Comparison of ENCODE assay signal across 17 cellular contexts in genomic region chr5:9173281-9174048, GRCh38.
A peak's percentile ranks its signal among the peaks of the same experiment; 100 is the strongest.
DNase-seq lines count a peak whose midpoint lies in the region; ATAC-seq lines count a peak whose summit lies in the region.
"Had no signal": no experiment of that assay in that cellular context is flagged by ENCODE, and none has a peak within 500 bp of the region (broad histone marks: within the 10 kb centered on the region; RNA-seq: fewer than 3 reads in every experiment).

No MANE protein-coding gene starts in this region.

- in situ Hi-C loops in SK-MEL-5 (cut with HindIII; ENCODE audit: low pct_unique_long_range_greater_than_20kb, low sequenced_read_pairs), result no loop called here

- WGBS in trophoblast cell (ENCODE audit: extremely low coverage, insufficient coverage, insufficient read length), result no CpG with 5 or more reads among the region's 3 CpGs

- no peak overlapping the region for H3K4me3 ChIP-seq in trophoblast cell (ENCODE audit: low read depth, low read length)
- H3K4me3 ChIP-seq: BLaER1, left lung, SJSA1, uterus had no signal

- no peak overlapping the region for H3K18ac ChIP-seq in trophoblast cell (ENCODE audit: low read length)

- H3K9ac ChIP-seq in trophoblast cell (ENCODE audit: low read length), result no peak overlapping the region
- H3K9ac ChIP-seq: BLaER1 had no signal

- no peak overlapping the region for H4K8ac ChIP-seq in trophoblast cell (ENCODE audit: low read depth, low read length)

- H3K14ac ChIP-seq in trophoblast cell (ENCODE audit: low read length), result no peak overlapping the region

- no peak overlapping the region for H2AFZ ChIP-seq in trophoblast cell (ENCODE audit: insufficient read depth, low read length, poor library complexity)

- H3K4me2 ChIP-seq in trophoblast cell (ENCODE audit: low read length), result no peak overlapping the region
- H3K4me2 ChIP-seq: BLaER1 had no signal

- H3K79me1 ChIP-seq in trophoblast cell (ENCODE audit: low read length), result no peaks in the 10 kb centered on the region

- H3K36me3 ChIP-seq in trophoblast cell (ENCODE audit: control insufficient read depth in 1 of 2, insufficient read depth in 2 of 2, low read length in 2 of 2), result peaks cover 10 to 34% of the 10 kb centered on the region in 2 experiments
- H3K36me3 ChIP-seq: BLaER1, left lung, uterus had no signal

- no peak overlapping the region for H2BK12ac ChIP-seq in trophoblast cell (ENCODE audit: low read length)

- no peak overlapping the region for H3K27ac ChIP-seq in trophoblast cell (ENCODE audit: low read depth, low read length)
- H3K27ac ChIP-seq: BLaER1, left lung, SJSA1, uterus had no signal

- no peak overlapping the region for H2BK5ac ChIP-seq in trophoblast cell (ENCODE audit: low read depth, low read length, poor library complexity)

- no peak overlapping the region for H2AK5ac ChIP-seq in trophoblast cell (ENCODE audit: low read length)

- H4K91ac ChIP-seq in trophoblast cell (ENCODE audit: low read depth, low read length), result no peak overlapping the region

- no peak overlapping the region for H4K12ac ChIP-seq in trophoblast cell (ENCODE audit: low read depth, low read length)

- no peak for ATAC-seq in GM18873 (IDR thresholded peaks at IDR 0.05; ENCODE audit: low FRiP score, unreplicated experiment)
- ATAC-seq: activated naive CD4-positive, alpha-beta T cell treated with anti-CD3 and anti-CD28 coated beads, Interleukin-2, amount 50 U/mL, for 72 hours; left lung had no signal

- H3K4ac ChIP-seq in trophoblast cell (ENCODE audit: low read depth, low read length), result no peak overlapping the region

- H3K9me3 ChIP-seq in trophoblast cell (ENCODE audit: insufficient read depth, low read depth, low read length), result peaks cover 5% of the 10 kb centered on the region
- H3K9me3 ChIP-seq: SJSA1, uterus had no signal

- no peak overlapping the region for H2BK120ac ChIP-seq in trophoblast cell (ENCODE audit: insufficient read depth, low read length, poor library complexity)

- no peaks in the 10 kb centered on the region for H3K79me2 ChIP-seq in trophoblast cell (ENCODE audit: control insufficient read depth, insufficient read depth, low read length, poor library complexity)

- DNase-seq in ELR (ENCODE audit: low read depth) (peak; percentile 85), SK-MEL-5 (ENCODE audit: low read depth, low spot score) (peak; percentile 30), fibroblast of gingiva (ENCODE audit: low read depth) (peak; percentile 97), trophoblast cell (peak; percentile 81 to 86), superior temporal gyrus (ENCODE audit: extremely low spot score) (no peak), cerebellum (ENCODE audit: low spot score) (no peak), NCI-H82 treated with DMSO at 0.1 percent for 48 hours (lab: John Stamatoyannopoulos, UW; ENCODE audit: unreplicated experiment) (no peak)
- DNase-seq: activated CD4-positive, alpha-beta T cell treated with anti-CD3 and anti-CD28 coated beads, Interleukin-2, amount 10 ng/mL, durations not matched to agents 7 days and 5 days; Karpas-422; left lung; NCI-H1417 treated with DMSO at 0.1 percent for 48 hours; T-helper 9 cell; uterus had no signal

- no peaks in the 10 kb centered on the region for H3K4me1 ChIP-seq in trophoblast cell (ENCODE audit: control insufficient read depth in 1 of 2, insufficient read depth in 2 of 2, low read length in 2 of 2)
- H3K4me1 ChIP-seq: BLaER1, left lung, uterus had no signal

- H3K23ac ChIP-seq in trophoblast cell (ENCODE audit: low read length), result no peak overlapping the region

- H3K27me3 ChIP-seq in trophoblast cell (ENCODE audit: insufficient read depth, low read length), result no peaks in the 10 kb centered on the region
- H3K27me3 ChIP-seq: BLaER1, left lung, SJSA1, uterus had no signal

Comparison
In these comparisons a context has a peak if more than half of its experiments do, and no peak if none do; other contexts are left out.
1. DNase-seq: peak in ELR (single experiment), SK-MEL-5 (single experiment), fibroblast of gingiva (single experiment) and trophoblast cell (2 of 2); none in superior temporal gyrus (single experiment), cerebellum (single experiment) and NCI-H82 treated with DMSO at 0.1 percent for 48 hours (single experiment).